Comparison of ENCODE assay signal across 16 cellular contexts in the genomic region with DNA sequence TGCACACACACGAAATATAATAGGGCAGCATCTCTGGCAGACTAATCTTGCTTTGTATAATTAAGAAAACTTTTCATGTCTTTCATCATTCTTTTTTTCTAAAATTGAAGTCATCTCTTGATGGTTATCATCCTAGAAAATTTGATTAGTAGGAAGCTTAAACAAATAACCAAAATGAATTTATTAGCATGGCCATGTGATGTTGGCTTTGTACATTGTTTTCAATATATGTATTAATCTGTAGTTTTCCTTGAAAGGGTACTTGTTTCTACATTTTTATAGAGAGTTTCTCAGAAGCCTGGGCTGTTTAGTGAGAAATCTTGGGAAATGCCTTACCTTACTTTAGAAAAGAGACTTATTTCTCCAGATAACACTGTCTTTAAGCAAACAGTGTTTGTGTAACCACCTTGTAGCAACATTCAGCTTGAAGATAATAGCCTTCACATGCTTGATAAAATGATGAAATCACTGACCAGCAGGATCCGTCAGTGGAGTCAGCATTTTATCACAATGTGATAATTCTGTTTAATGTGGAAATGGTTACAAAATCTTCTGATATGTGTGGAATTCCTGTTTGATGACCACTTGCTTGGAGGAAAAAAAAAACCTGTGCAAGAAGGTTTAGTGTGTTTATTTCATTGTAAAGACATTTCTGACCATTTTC.
DNase-seq lines count a peak whose midpoint lies in the region; FAIRE-seq and TF ChIP-seq lines count a peak whose summit lies in the region.
"Had no signal": no experiment of that assay in that cellular context is flagged by ENCODE, and none has a peak within 500 bp of the region (broad histone marks: within the 10 kb centered on the region; RNA-seq: fewer than 3 reads in every experiment).

No MANE protein-coding gene starts in this region.

- WGBS in lower leg skin, 2 donors = 46 to 61% methylated on average over 2 of the region's 2 CpGs

- no peak for TF ChIP-seq CTCF in AG04449 (IDR thresholded peaks at IDR 0.05; ENCODE audit: insufficient read depth, low read length, missing control alignments)
- no peak for TF ChIP-seq CTCF in brain microvascular endothelial cell (IDR thresholded peaks at IDR 0.05; ENCODE audit: low read depth, low read length, missing control alignments)
- no peak for TF ChIP-seq CTCF in lower leg skin (IDR thresholded peaks at IDR 0.05)
- TF ChIP-seq CTCF in GM13977 (IDR thresholded peaks at IDR 0.05; ENCODE audit: extremely low read depth, insufficient read depth, missing control alignments) = no peak

- H3K36me3 ChIP-seq in brain microvascular endothelial cell (replicated peaks) = no peaks in the 10 kb centered on the region
- H3K36me3 ChIP-seq: WERI-Rb-1 had no signal

- H3K4me3 ChIP-seq in AG04449 (ENCODE audit: low read depth, low read length) = no peak overlapping the region
- H3K4me3 ChIP-seq in brain microvascular endothelial cell (ENCODE audit: low read depth, low read length) = no peak overlapping the region
- H3K4me3 ChIP-seq in lower leg skin (ENCODE audit: low read depth, poor library complexity, severe bottlenecking) = no peak overlapping the region

- no peak for FAIRE-seq in HTR-8/SVneo (lab: Jason Lieb, UNC)
- FAIRE-seq: GM18507 had no signal

- CTCF ChIA-PET in AG04449 (lab: Yijun Ruan, JAX) = no interaction called here

- TF ChIP-seq POLR2A in lower leg skin (IDR thresholded peaks at IDR 0.05) = no peak

- H3K27me3 ChIP-seq in brain microvascular endothelial cell (replicated peaks) = no peaks in the 10 kb centered on the region

- in situ Hi-C loops in brain microvascular endothelial cell (cut with HindIII; ENCODE audit: low pct_ligation_motif_present, low sequenced_read_pairs) (no loop called here), GM13977 (cut with MboI; ENCODE audit: low pct_unique_long_range_greater_than_20kb, low sequenced_read_pairs, unreplicated experiment) (no loop called here)

- intact Hi-C loops in lower leg skin (cut with DNase I; ENCODE audit: low total_unique reads) = no loop called here

- peak; percentile 10 for DNase-seq in AG04449 (ENCODE audit: low read depth, low spot score)
- peak; percentile 65 for DNase-seq in HS-5 (ENCODE audit: low read depth)
- peak; percentile 70 for DNase-seq in brain microvascular endothelial cell
- peak; percentile 69 for DNase-seq in kidney glomerular epithelial cell (lab: John Stamatoyannopoulos, UW)
- DNase-seq in stimulated activated CD4-positive, alpha-beta T cell treated with anti-CD3 and anti-CD28 coated beads, Interleukin-4, amount 100 ng/mL, for 1 hour = no peak
- DNase-seq in HTR-8/SVneo (ENCODE audit: insufficient read length, low spot score) = no peak
- no peak for DNase-seq in lower leg skin (ENCODE audit: low spot score in 2 of 2)
- DNase-seq in GM13977 (ENCODE audit: low spot score) = no peak
- DNase-seq: effector CD8-positive, alpha-beta T cell; HFFc6; KBM-7; NCI-H1930; SIG-M5; WERI-Rb-1 had no signal

- peak overlapping the region; percentile 48 for H3K27ac ChIP-seq in brain microvascular endothelial cell
- H3K27ac ChIP-seq: parathyroid adenoma, WERI-Rb-1 had no signal

- POLR2A ChIA-PET in AG04449 (lab: Yijun Ruan, JAX) = no interaction called here

Comparison
In these comparisons a context has a peak if more than half of its experiments do, and no peak if none do; other contexts are left out.
1. DNase-seq: peak in AG04449 (single experiment), HS-5 (single experiment), brain microvascular endothelial cell (single experiment) and kidney glomerular epithelial cell (single experiment); none in stimulated activated CD4-positive, alpha-beta T cell treated with anti-CD3 and anti-CD28 coated beads, Interleukin-4, amount 100 ng/mL, for 1 hour (single experiment), HTR-8/SVneo (single experiment), lower leg skin (0 of 2) and GM13977 (single experiment).